Comparison of ENCODE assay signal across 41 cellular contexts in genomic region chr3:28680050-28680449, GRCh38.
"Had no signal": no experiment of that assay in that cellular context is flagged by ENCODE, and none has a peak within 500 bp of the region (broad histone marks: within the 10 kb centered on the region; RNA-seq: fewer than 3 reads in every experiment).

No MANE protein-coding gene starts in this region.

- H3K4me1 Mint-ChIP-seq: activated CD4-positive, alpha-beta T cell treated with anti-CD3 and anti-CD28 coated beads for 36 hours; activated CD4-positive, alpha-beta T cell treated with anti-CD3 and anti-CD28 coated beads, Interleukin-2, amount 10 ng/mL, durations not matched to agents 24 days and 14 days; activated naive CD8-positive, alpha-beta T cell treated with anti-CD3 and anti-CD28 coated beads for 36 hours; activated T-helper 17 cell treated with anti-CD3 and anti-CD28 coated beads, Interleukin-2, amount 50 U/mL, for 72 hours; central memory CD8-positive, alpha-beta T cell had no signal

- H3K27me3 ChIP-seq: adrenal gland, cardiac muscle cell had no signal

- H3K36me3 ChIP-seq: adrenal gland, cardiac muscle cell, WERI-Rb-1 had no signal

- FAIRE-seq: astrocyte, bronchial epithelial cell, TTC549 had no signal

- H3K4me3 ChIP-seq: adrenal gland, cardiac muscle cell had no signal

- H3K4me1 ChIP-seq: adrenal gland had no signal

- H3K9me3 Mint-ChIP-seq: activated CD4-positive, alpha-beta memory T cell treated with anti-CD3 and anti-CD28 coated beads for 36 hours; activated T-cell treated with anti-CD3 and anti-CD28 coated beads, Interleukin-2, amount 50 U/mL, for 4 hours; brain; T-helper 1 cell treated with Interleukin-12 subunit alpha and Interleukin-12 subunit beta and Interleukin-4 antibody, amounts not matched to agents 30 μg/mL and 1 μg/mL, for 36 hours; T-helper 2 cell treated with Interferon-gamma antibody and Interleukin-4, amounts not matched to agents 5 μg/mL and 100 μg/mL, for 36 hours had no signal

- DNase-seq: activated CD4-positive, alpha-beta memory T cell treated with anti-CD3 and anti-CD28 coated beads for 36 hours; activated CD4-positive, alpha-beta T cell treated with anti-CD3 and anti-CD28 coated beads for 1 hour; activated CD4-positive, alpha-beta T cell treated with anti-CD3 and anti-CD28 coated beads for 36 hours; activated CD4-positive, alpha-beta T cell treated with anti-CD3 and anti-CD28 coated beads, Interleukin-2, amount 10 ng/mL, durations not matched to agents 24 days and 14 days; activated CD4-positive, alpha-beta T cell treated with anti-CD3 and anti-CD28 coated beads, Interleukin-2, amount 50 U/mL, for 1 hour; activated CD4-positive, alpha-beta T cell treated with anti-CD3 and anti-CD28 coated beads, Interleukin-2, amount 50 U/mL, for 4 hours; activated CD4-positive, CD25-positive, alpha-beta regulatory T cell; activated CD8-positive, alpha-beta memory T cell treated with anti-CD3 and anti-CD28 coated beads, Interleukin-2, amount 50 U/mL, for 4 hours; activated CD8-positive, alpha-beta T cell treated with anti-CD3 and anti-CD28 coated beads for 36 hours; activated effector memory CD4-positive, alpha-beta T cell treated with anti-CD3 and anti-CD28 coated beads, Interleukin-2, amount 50 U/mL, for 16 hours; activated gamma-delta T cell treated with Interleukin-2 at 50 U/mL for 16 hours; activated naive CD4-positive, alpha-beta T cell; activated naive CD4-positive, alpha-beta T cell treated with anti-CD3 and anti-CD28 coated beads for 36 hours; activated naive CD4-positive, alpha-beta T cell treated with anti-CD3 and anti-CD28 coated beads, Interleukin-2, amount 50 U/mL, for 16 hours; activated naive CD8-positive, alpha-beta T cell treated with anti-CD3 and anti-CD28 coated beads for 36 hours; activated T-cell treated with anti-CD3 and anti-CD28 coated beads for 4 hours; activated T-cell treated with anti-CD3 and anti-CD28 coated beads, Interleukin-2, amount 50 U/mL, for 1 hour; activated T-cell treated with anti-CD3 and anti-CD28 coated beads, Interleukin-2, amount 50 U/mL, for 4 hours; activated T-cell treated with anti-CD3 and anti-CD28 coated beads, Interleukin-2, amount 50 U/mL, for 72 hours; adrenal gland; amniotic stem cell; aorta; caudate nucleus; cerebellar nuclear complex; T-helper 1 cell; T-helper 2 cell; T-helper 9 cell; WERI-Rb-1 had no signal

- ATAC-seq: activated CD4-positive, alpha-beta T cell treated with anti-CD3 and anti-CD28 coated beads for 36 hours; activated CD4-positive, CD25-positive, alpha-beta regulatory T cell treated with anti-CD3 and anti-CD28 coated beads, Interleukin-2, amount 50 U/mL, for 24 hours; activated CD8-positive, alpha-beta T cell treated with anti-CD3 and anti-CD28 coated beads for 36 hours; activated naive CD4-positive, alpha-beta T cell treated with anti-CD3 and anti-CD28 coated beads, Interleukin-2, amount 50 U/mL, for 72 hours; activated T-cell treated with anti-CD3 and anti-CD28 coated beads, Interleukin-2, amount 50 U/mL, for 4 hours; activated T-cell treated with anti-CD3 and anti-CD28 coated beads, Interleukin-2, amount 50 U/mL, for 72 hours; activated T-helper 17 cell treated with anti-CD3 and anti-CD28 coated beads, Interleukin-2, amount 50 U/mL, for 72 hours had no signal

- H3K4me3 Mint-ChIP-seq: activated CD4-positive, alpha-beta memory T cell treated with anti-CD3 and anti-CD28 coated beads for 36 hours; activated CD4-positive, alpha-beta T cell treated with anti-CD3 and anti-CD28 coated beads for 36 hours; activated CD4-positive, alpha-beta T cell treated with anti-CD3 and anti-CD28 coated beads, Interleukin-2, amount 10 ng/mL, durations not matched to agents 24 days and 14 days; activated CD8-positive, alpha-beta T cell treated with anti-CD3 and anti-CD28 coated beads for 36 hours; activated naive CD4-positive, alpha-beta T cell treated with anti-CD3 and anti-CD28 coated beads for 36 hours; activated naive CD8-positive, alpha-beta T cell treated with anti-CD3 and anti-CD28 coated beads for 36 hours; activated T-cell treated with anti-CD3 and anti-CD28 coated beads, Interleukin-2, amount 50 U/mL, for 4 hours; activated T-cell treated with anti-CD3 and anti-CD28 coated beads, Interleukin-2, amount 50 U/mL, for 72 hours; activated T-helper 1 cell treated with anti-CD3 and anti-CD28 coated beads, Interleukin-12 subunit alpha, Interleukin-12 subunit beta, Interleukin-2, Interleukin-4 antibody, amounts not matched to agents 30 ng/mL and 10 ng/mL and 1 ng/mL, durations not matched to agents 14 hours and 24 hours and 36 hours; activated T-helper 17 cell treated with anti-CD3 and anti-CD28 coated beads, Interleukin-2, amount 50 U/mL, for 72 hours; brain; central memory CD8-positive, alpha-beta T cell; T-helper 1 cell treated with Interleukin-12 subunit alpha and Interleukin-12 subunit beta and Interleukin-4 antibody, amounts not matched to agents 30 μg/mL and 1 μg/mL, for 36 hours; T-helper 2 cell treated with Interferon-gamma antibody and Interleukin-4, amounts not matched to agents 5 μg/mL and 100 μg/mL, for 36 hours; WTC11 had no signal

- H3K27me3 Mint-ChIP-seq: activated CD4-positive, alpha-beta memory T cell treated with anti-CD3 and anti-CD28 coated beads for 36 hours; brain had no signal

- H3K9me3 ChIP-seq: adrenal gland had no signal

- H3K27ac ChIP-seq: adrenal gland, cardiac muscle cell, WERI-Rb-1 had no signal

- H3K27ac Mint-ChIP-seq: activated CD4-positive, alpha-beta memory T cell treated with anti-CD3 and anti-CD28 coated beads for 36 hours; activated CD4-positive, alpha-beta T cell treated with anti-CD3 and anti-CD28 coated beads for 36 hours; activated CD4-positive, alpha-beta T cell treated with anti-CD3 and anti-CD28 coated beads, Interleukin-2, amount 10 ng/mL, durations not matched to agents 24 days and 14 days; activated CD8-positive, alpha-beta T cell treated with anti-CD3 and anti-CD28 coated beads for 36 hours; activated naive CD4-positive, alpha-beta T cell treated with anti-CD3 and anti-CD28 coated beads for 36 hours; activated naive CD4-positive, alpha-beta T cell treated with anti-CD3 and anti-CD28 coated beads, Interleukin-2, amount 50 U/mL, for 72 hours; activated naive CD8-positive, alpha-beta T cell treated with anti-CD3 and anti-CD28 coated beads for 36 hours; activated T-cell treated with anti-CD3 and anti-CD28 coated beads, Interleukin-2, amount 50 U/mL, for 72 hours; activated T-helper 1 cell treated with anti-CD3 and anti-CD28 coated beads, Interleukin-12 subunit alpha, Interleukin-12 subunit beta, Interleukin-2, Interleukin-4 antibody, amounts not matched to agents 30 ng/mL and 10 ng/mL and 1 ng/mL, durations not matched to agents 14 hours and 24 hours and 36 hours; activated T-helper 17 cell treated with anti-CD3 and anti-CD28 coated beads, Interleukin-2, amount 50 U/mL, for 72 hours; brain; T-helper 1 cell treated with Interleukin-12 subunit alpha and Interleukin-12 subunit beta and Interleukin-4 antibody, amounts not matched to agents 30 μg/mL and 1 μg/mL, for 36 hours; T-helper 2 cell treated with Interferon-gamma antibody and Interleukin-4, amounts not matched to agents 5 μg/mL and 100 μg/mL, for 36 hours; WTC11 had no signal

- H3K36me3 Mint-ChIP-seq: activated CD4-positive, alpha-beta memory T cell treated with anti-CD3 and anti-CD28 coated beads for 36 hours; activated naive CD8-positive, alpha-beta T cell treated with anti-CD3 and anti-CD28 coated beads for 36 hours; brain; WTC11 had no signal
